ENCODE assay signal across 10 cellular contexts in the genomic region with DNA sequence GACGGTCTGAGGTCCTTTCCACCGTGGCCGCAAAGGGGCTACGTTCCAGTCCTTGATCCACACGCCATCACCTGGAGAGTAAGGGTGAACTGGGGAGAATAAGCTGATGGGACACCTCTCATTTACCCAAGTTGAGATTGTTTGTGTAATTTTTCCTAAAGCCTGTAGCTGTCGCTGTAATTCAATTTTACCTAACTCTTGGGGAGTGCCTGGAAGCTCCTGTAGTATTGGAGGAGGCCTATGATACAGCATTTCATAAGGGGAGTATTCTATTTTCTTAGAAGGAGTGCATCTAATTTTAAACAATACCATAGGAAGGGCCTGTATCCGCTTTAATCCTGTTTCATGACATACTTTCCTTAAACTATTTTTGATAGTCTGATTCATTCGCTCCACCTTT. TPM values are rescaled to one million over a fixed set of nuclear protein-coding genes. Genes with fewer than 3 reads are reported as not detected.
DNase-seq lines count a peak whose midpoint lies in the region; FAIRE-seq and TF ChIP-seq lines count a peak whose summit lies in the region.
"Not testable (repeated sequence)": the region's sequence is repeated elsewhere in the genome, so short reads cannot be mapped to it uniquely, and the experiment has no call there.
"Had no signal": no experiment of that assay in that cellular context is flagged by ENCODE, and none has a peak within 500 bp of the region (broad histone marks: within the 10 kb centered on the region; RNA-seq: fewer than 3 reads in every experiment).

No MANE protein-coding gene starts in this region.

- H4K91ac ChIP-seq in H1 (replicated peaks; ENCODE audit: insufficient read length, low read length): not testable (repeated sequence)

- not testable (repeated sequence) for H4K20me1 ChIP-seq in Karpas-422 (ENCODE audit: insufficient read depth, low read depth, low read length); H1 (replicated peaks in 1 of 2; ENCODE audit: control insufficient read depth in 1 of 2, insufficient read depth in 2 of 2, low read length in 2 of 2)

- H3K4ac ChIP-seq in H1 (replicated peaks; ENCODE audit: insufficient read length, low read depth, low read length): not testable (repeated sequence)

- not testable (repeated sequence) for DNase-seq in AG09319 (ENCODE audit: extremely low read depth, low read depth); GM06990 (ENCODE audit: extremely low read depth, insufficient read length); WERI-Rb-1; H1 (ENCODE audit: low read depth in 1 of 2, low spot score in 2 of 2)
- DNase-seq in Karpas-422 (peak; percentile 43), NCI-H345 (lab: John Stamatoyannopoulos, UW) (peak; percentile 20), kidney glomerular epithelial cell (lab: John Stamatoyannopoulos, UW) (peak; percentile 16), pons (ENCODE audit: low spot score) (peak; percentile 51)

- CTCF ChIA-PET in H1 (lab: Charles Lee; ENCODE audit: partially characterized antibody): interaction anchor here (0.7 to 8.7 kb wide), 21 partner anchors 9 to 332 kb away, joined by 3 to 103 read pairs (median 5); a partner anchor contains a TSS

- H2BK12ac ChIP-seq in H1 (ENCODE audit: low read depth, low read length): not testable (repeated sequence)

- H3K79me2 ChIP-seq in Karpas-422 (ENCODE audit: low read length); H1 (ENCODE audit: control insufficient read depth in 1 of 2, insufficient read depth in 2 of 2, low read length in 2 of 2): not testable (repeated sequence)

- H3K27me3 ChIP-seq in GM06990 (replicated peaks; ENCODE audit: control insufficient read depth, insufficient read depth, low read length); Karpas-422 (ENCODE audit: low read length); WERI-Rb-1 (ENCODE audit: insufficient read depth, low read depth, severe bottlenecking); H1 (replicated peaks in 1 of 4; ENCODE audit: control insufficient read depth in 3 of 4, extremely low read depth in 1 of 4, insufficient read depth in 3 of 4, low read length in 3 of 4): not testable (repeated sequence)

- H3K56ac ChIP-seq in H1 (replicated peaks; ENCODE audit: insufficient read length, low read depth, low read length): not testable (repeated sequence)

- not testable (repeated sequence) for H3K23me2 ChIP-seq in H1 (ENCODE audit: low read depth, low read length)

- not testable (repeated sequence) for H4K8ac ChIP-seq in H1 (ENCODE audit: extremely low read depth, insufficient read depth, low read length)

- not testable (repeated sequence) for H3K4me1 ChIP-seq in Karpas-422 (ENCODE audit: low read length); H1 (replicated peaks in 1 of 4; ENCODE audit: control insufficient read depth in 3 of 4, insufficient read depth in 4 of 4, low read length in 3 of 4)

- TF ChIP-seq RAD21 in H1 (IDR thresholded peaks at IDR 0.05 in 1 of 2, conservative IDR thresholded peaks at IDR 0.05 in 1 of 2; ENCODE audit: low read depth in 2 of 2, low read length in 2 of 2): peak; percentile 54 to 55

- not testable (repeated sequence) for H2AFZ ChIP-seq in Karpas-422 (ENCODE audit: low read length); H1 (ENCODE audit: low read length)

- H2BK120ac ChIP-seq in H1 (replicated peaks; ENCODE audit: low read depth, low read length): not testable (repeated sequence)

- H2AK5ac ChIP-seq in H1 (ENCODE audit: low read depth, low read length): not testable (repeated sequence)

- not testable (repeated sequence) for H3K9ac ChIP-seq in Karpas-422 (ENCODE audit: low read length); H1 (replicated peaks in 1 of 4; ENCODE audit: extremely low read depth in 1 of 4, low read depth in 3 of 4, low read length in 3 of 4)

- peak; percentile 40 for TF ChIP-seq CTCF in AG09319 (IDR thresholded peaks at IDR 0.05; ENCODE audit: low read depth, low read length)
- TF ChIP-seq CTCF in GM06990 (IDR thresholded peaks at IDR 0.05; ENCODE audit: insufficient read depth, low read length, poor library complexity, severe bottlenecking): peak; percentile 44
- TF ChIP-seq CTCF in WERI-Rb-1 (IDR thresholded peaks at IDR 0.05; ENCODE audit: low read depth, low read length): peak; percentile 32; the same call in 1 of the 2 replicates
- peak in 2 of 3 experiments; percentile 39 to 52; a peak in 3 of 4 replicates for TF ChIP-seq CTCF in H1 (IDR thresholded peaks at IDR 0.05; ENCODE audit: control extremely low read depth in 1 of 3, insufficient read depth in 1 of 3, low read depth in 1 of 3, low read length in 3 of 3)

- H3K14ac ChIP-seq in H1 (ENCODE audit: insufficient read length): not testable (repeated sequence)

- not testable (repeated sequence) for H4K5ac ChIP-seq in H1 (ENCODE audit: insufficient read length, low read depth, low read length)

- not testable (repeated sequence) for H2BK15ac ChIP-seq in H1 (ENCODE audit: low read length)

- FAIRE-seq in H1 (lab: Jason Lieb, UNC): not testable (repeated sequence)

- H3K4me2 ChIP-seq in Karpas-422 (ENCODE audit: low read depth, low read length, poor library complexity, severe bottlenecking); H1 (ENCODE audit: insufficient read depth in 1 of 2, low read depth in 2 of 2, low read length in 2 of 2): not testable (repeated sequence)

- not testable (repeated sequence) for H3K9me2 ChIP-seq in Karpas-422 (replicated peaks; ENCODE audit: insufficient read depth, low read length)

- H3K18ac ChIP-seq in H1 (ENCODE audit: extremely low read depth, low read length): not testable (repeated sequence)

- TF ChIP-seq POLR2A in H1 (IDR thresholded peaks at IDR 0.05; ENCODE audit: control extremely low read depth in 1 of 2, low read depth in 2 of 2, low read length in 2 of 2): not testable (repeated sequence)

- POLR2A ChIA-PET in H1 (lab: Charles Lee; ENCODE audit: partially characterized antibody): interaction anchor here (0.6 to 1.4 kb wide), 3 partner anchors 45 to 203 kb away, joined by 3 to 4 read pairs (median 3); a partner anchor contains a TSS

- WGBS in H1 (ENCODE audit: extremely low coverage in 1 of 2, insufficient coverage in 1 of 2, insufficient read length in 1 of 2, insufficient replicate concordance in 2 of 2, low coverage in 1 of 2, low lambda C conversion rate in 2 of 2, missing lambda C conversion rate in 1 of 2), 2 experiments: 33% methylated on average over 8 of the region's 8 CpGs; no CpG with 5 or more reads in 1 of the 2 experiments

- H2BK20ac ChIP-seq in H1 (ENCODE audit: low read length): not testable (repeated sequence)

- H3K4me3 ChIP-seq in GM06990 (replicated peaks; ENCODE audit: low read depth, low read length); Karpas-422 (ENCODE audit: low read length); WERI-Rb-1 (ENCODE audit: low read depth, low read length); H1 (ENCODE audit: extremely low read depth in 1 of 4, insufficient read depth in 2 of 4, low read depth in 3 of 4, low read length in 4 of 4): not testable (repeated sequence)

- H3K9me3 ChIP-seq in Karpas-422 (ENCODE audit: low read length); WERI-Rb-1 (ENCODE audit: severe bottlenecking); H1 (ENCODE audit: insufficient read depth in 2 of 2, low read depth in 1 of 2, low read length in 1 of 2): not testable (repeated sequence)

- H3K27ac ChIP-seq in Karpas-422 (ENCODE audit: low read length); WERI-Rb-1; H1 (ENCODE audit: low read depth, low read length): not testable (repeated sequence)

- H3K79me1 ChIP-seq in H1 (ENCODE audit: low read depth, low read length): not testable (repeated sequence)

- H3K23ac ChIP-seq in H1 (ENCODE audit: insufficient read length): not testable (repeated sequence)

- not testable (repeated sequence) for H2BK5ac ChIP-seq in H1 (ENCODE audit: low read depth, low read length)

- H3K36me3 ChIP-seq in GM06990 (ENCODE audit: control insufficient read depth, insufficient read depth, low read length); Karpas-422 (ENCODE audit: insufficient read depth, low read length); WERI-Rb-1; H1 (ENCODE audit: control insufficient read depth in 2 of 4, insufficient read depth in 4 of 4, low read length in 3 of 4): not testable (repeated sequence)

- TF ChIP-seq EP300 in H1 (IDR thresholded peaks at IDR 0.05; ENCODE audit: borderline replicate concordance in 1 of 2, low read depth in 2 of 2, low read length in 2 of 2): not testable (repeated sequence)

RNA-seq across cellular contexts. Expression of a gene that starts 35.3 kb away (rescaled TPM):
- total RNA-seq in Karpas-422 (2014; rRNA removed; shearing (Covaris generic); ENCODE audit: low replicate concordance): not detected in 2 replicates
- total RNA-seq in H1 (2021; fragmentation: NEBNext Ultra II Directional; extraction: Animal tissue kit (Norgen Biotek cat#: 25700)): 13.1 and 14.0 TPM in 2 replicates
- polyA plus RNA-seq in H1 (2011; rRNA removed): 3.6 and 10.6 TPM in 2 replicates
- 14.1 TPM for polyA plus RNA-seq in H1 (2011; cell fraction: cytosol; rRNA removed)
- 2.1 TPM for polyA plus RNA-seq in H1 (2011; cell fraction: nucleus; rRNA removed)
- polyA plus RNA-seq in H1 (2012, experiment 1 of 2): 13.7 to 26.6 TPM (median 15.3 TPM) in 4 replicates
- 5.9 TPM for polyA plus RNA-seq in H1 (2012, experiment 2 of 2)
- polyA plus RNA-seq in H1 (2013, experiment 1 of 2): 8.0 TPM
- 7.7 TPM for polyA plus RNA-seq in H1 (2013, experiment 2 of 2)
- polyA minus RNA-seq in H1 (2011; rRNA and poly(A)+ RNA removed): 1.6 and 4.9 TPM in 2 replicates
- not detected for polyA minus RNA-seq in H1 (2011; cell fraction: cytosol; rRNA and poly(A)+ RNA removed)
- polyA minus RNA-seq in H1 (2011; cell fraction: nucleus; rRNA and poly(A)+ RNA removed): 1.5 TPM
- total RNA-seq: mucosa of descending colon, posterior vena cava had no signal

RNA-seq across cellular contexts. Expression of a gene that starts 44.8 kb away (rescaled TPM):
- total RNA-seq in Karpas-422 (2014; rRNA removed; shearing (Covaris generic); ENCODE audit: low replicate concordance): not detected in 2 replicates
- 2.6 and 3.5 TPM in 2 replicates for total RNA-seq in H1 (2021; fragmentation: NEBNext Ultra II Directional; extraction: Animal tissue kit (Norgen Biotek cat#: 25700))
- polyA plus RNA-seq in H1 (2011; rRNA removed): 3.7 and 3.9 TPM in 2 replicates
- polyA plus RNA-seq in H1 (2011; cell fraction: cytosol; rRNA removed): 3.1 TPM
- polyA plus RNA-seq in H1 (2011; cell fraction: nucleus; rRNA removed): 3.4 TPM
- polyA plus RNA-seq in H1 (2012, experiment 1 of 2): 1.6 to 3.4 TPM (median 2.4 TPM) in 4 replicates
- polyA plus RNA-seq in H1 (2012, experiment 2 of 2): 0.34 TPM
- polyA plus RNA-seq in H1 (2013, experiment 1 of 2): 4.9 TPM
- polyA plus RNA-seq in H1 (2013, experiment 2 of 2): 4.9 TPM
- polyA minus RNA-seq in H1 (2011; rRNA and poly(A)+ RNA removed): 1.4 and 1.7 TPM in 2 replicates
- polyA minus RNA-seq in H1 (2011; cell fraction: cytosol; rRNA and poly(A)+ RNA removed): 3.2 TPM
- polyA minus RNA-seq in H1 (2011; cell fraction: nucleus; rRNA and poly(A)+ RNA removed): 1.8 TPM

Comparison
In these comparisons a context has a peak if more than half of its experiments do, and no peak if none do; other contexts are left out.
1. RNA of a gene that starts 35.3 kb away (total RNA-seq): 13.1 to 14.0 TPM in H1; not detected in Karpas-422; every median in the first group is over 10 times any median in the second.
2. Peak in every context shown above with its lines, with median percentiles within 50 percentile points of each other: CTCF ChIP-seq.